ENCODE assay signal across 1 cellular context in the genomic region with DNA sequence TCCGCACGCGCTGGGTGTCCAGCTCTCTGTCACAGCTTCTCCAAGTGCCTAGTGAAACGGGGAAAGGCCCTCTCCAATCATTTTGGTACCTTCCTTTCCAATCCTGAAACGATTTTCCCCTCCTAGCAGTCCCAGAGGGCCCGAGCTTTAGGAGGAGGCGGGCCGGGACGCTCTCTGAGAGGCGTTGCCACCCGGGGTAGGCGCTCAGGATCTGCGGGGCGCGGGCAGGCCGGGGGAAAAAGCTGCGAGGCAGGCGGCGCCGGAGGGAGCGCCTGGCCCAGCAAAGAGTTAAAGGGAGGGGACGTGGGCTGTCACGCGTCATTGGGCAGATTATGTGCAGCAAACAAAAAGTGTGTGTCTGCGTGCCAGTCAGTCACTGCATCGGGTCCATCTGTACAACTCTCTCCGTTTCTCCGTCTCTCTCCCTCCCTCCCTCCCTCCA.
TF ChIP-seq lines count a peak whose summit lies in the region.

A gene (plus strand): TSS at position 372 of the 442 bp plus-strand sequence. CDS start 2,578 bp downstream, outside the sequence.

TF ChIP-seq in H1, 55 proteins besides CTCF, POLR2A, EP300 and RAD21 (continued from another document):
- TF ChIP-seq, protein P1, sequence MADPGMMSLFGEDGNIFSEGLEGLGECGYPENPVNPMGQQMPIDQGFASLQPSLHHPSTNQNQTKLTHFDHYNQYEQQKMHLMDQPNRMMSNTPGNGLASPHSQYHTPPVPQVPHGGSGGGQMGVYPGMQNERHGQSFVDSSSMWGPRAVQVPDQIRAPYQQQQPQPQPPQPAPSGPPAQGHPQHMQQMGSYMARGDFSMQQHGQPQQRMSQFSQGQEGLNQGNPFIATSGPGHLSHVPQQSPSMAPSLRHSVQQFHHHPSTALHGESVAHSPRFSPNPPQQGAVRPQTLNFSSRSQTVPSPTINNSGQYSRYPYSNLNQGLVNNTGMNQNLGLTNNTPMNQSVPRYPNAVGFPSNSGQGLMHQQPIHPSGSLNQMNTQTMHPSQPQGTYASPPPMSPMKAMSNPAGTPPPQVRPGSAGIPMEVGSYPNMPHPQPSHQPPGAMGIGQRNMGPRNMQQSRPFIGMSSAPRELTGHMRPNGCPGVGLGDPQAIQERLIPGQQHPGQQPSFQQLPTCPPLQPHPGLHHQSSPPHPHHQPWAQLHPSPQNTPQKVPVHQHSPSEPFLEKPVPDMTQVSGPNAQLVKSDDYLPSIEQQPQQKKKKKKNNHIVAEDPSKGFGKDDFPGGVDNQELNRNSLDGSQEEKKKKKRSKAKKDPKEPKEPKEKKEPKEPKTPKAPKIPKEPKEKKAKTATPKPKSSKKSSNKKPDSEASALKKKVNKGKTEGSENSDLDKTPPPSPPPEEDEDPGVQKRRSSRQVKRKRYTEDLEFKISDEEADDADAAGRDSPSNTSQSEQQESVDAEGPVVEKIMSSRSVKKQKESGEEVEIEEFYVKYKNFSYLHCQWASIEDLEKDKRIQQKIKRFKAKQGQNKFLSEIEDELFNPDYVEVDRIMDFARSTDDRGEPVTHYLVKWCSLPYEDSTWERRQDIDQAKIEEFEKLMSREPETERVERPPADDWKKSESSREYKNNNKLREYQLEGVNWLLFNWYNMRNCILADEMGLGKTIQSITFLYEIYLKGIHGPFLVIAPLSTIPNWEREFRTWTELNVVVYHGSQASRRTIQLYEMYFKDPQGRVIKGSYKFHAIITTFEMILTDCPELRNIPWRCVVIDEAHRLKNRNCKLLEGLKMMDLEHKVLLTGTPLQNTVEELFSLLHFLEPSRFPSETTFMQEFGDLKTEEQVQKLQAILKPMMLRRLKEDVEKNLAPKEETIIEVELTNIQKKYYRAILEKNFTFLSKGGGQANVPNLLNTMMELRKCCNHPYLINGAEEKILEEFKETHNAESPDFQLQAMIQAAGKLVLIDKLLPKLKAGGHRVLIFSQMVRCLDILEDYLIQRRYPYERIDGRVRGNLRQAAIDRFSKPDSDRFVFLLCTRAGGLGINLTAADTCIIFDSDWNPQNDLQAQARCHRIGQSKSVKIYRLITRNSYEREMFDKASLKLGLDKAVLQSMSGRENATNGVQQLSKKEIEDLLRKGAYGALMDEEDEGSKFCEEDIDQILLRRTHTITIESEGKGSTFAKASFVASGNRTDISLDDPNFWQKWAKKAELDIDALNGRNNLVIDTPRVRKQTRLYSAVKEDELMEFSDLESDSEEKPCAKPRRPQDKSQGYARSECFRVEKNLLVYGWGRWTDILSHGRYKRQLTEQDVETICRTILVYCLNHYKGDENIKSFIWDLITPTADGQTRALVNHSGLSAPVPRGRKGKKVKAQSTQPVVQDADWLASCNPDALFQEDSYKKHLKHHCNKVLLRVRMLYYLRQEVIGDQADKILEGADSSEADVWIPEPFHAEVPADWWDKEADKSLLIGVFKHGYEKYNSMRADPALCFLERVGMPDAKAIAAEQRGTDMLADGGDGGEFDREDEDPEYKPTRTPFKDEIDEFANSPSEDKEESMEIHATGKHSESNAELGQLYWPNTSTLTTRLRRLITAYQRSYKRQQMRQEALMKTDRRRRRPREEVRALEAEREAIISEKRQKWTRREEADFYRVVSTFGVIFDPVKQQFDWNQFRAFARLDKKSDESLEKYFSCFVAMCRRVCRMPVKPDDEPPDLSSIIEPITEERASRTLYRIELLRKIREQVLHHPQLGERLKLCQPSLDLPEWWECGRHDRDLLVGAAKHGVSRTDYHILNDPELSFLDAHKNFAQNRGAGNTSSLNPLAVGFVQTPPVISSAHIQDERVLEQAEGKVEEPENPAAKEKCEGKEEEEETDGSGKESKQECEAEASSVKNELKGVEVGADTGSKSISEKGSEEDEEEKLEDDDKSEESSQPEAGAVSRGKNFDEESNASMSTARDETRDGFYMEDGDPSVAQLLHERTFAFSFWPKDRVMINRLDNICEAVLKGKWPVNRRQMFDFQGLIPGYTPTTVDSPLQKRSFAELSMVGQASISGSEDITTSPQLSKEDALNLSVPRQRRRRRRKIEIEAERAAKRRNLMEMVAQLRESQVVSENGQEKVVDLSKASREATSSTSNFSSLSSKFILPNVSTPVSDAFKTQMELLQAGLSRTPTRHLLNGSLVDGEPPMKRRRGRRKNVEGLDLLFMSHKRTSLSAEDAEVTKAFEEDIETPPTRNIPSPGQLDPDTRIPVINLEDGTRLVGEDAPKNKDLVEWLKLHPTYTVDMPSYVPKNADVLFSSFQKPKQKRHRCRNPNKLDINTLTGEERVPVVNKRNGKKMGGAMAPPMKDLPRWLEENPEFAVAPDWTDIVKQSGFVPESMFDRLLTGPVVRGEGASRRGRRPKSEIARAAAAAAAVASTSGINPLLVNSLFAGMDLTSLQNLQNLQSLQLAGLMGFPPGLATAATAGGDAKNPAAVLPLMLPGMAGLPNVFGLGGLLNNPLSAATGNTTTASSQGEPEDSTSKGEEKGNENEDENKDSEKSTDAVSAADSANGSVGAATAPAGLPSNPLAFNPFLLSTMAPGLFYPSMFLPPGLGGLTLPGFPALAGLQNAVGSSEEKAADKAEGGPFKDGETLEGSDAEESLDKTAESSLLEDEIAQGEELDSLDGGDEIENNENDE (IDR thresholded peaks at IDR 0.05; ENCODE audit: insufficient replicate concordance, low read length): no peak
- TF ChIP-seq RXRA (IDR thresholded peaks at IDR 0.05; ENCODE audit: insufficient read depth, low read depth, low read length) (no peak), KDM4A (IDR thresholded peaks at IDR 0.05; ENCODE audit: low read depth, low read length, severe bottlenecking) (no peak), SP4 (IDR thresholded peaks at IDR 0.05; ENCODE audit: low read length) (no peak), SUZ12 (IDR thresholded peaks at IDR 0.05; ENCODE audit: low read length) (peak; percentile 74), CHD1 (IDR thresholded peaks at IDR 0.05; ENCODE audit: low read depth, low read length) (no peak), CBX5 (IDR thresholded peaks at IDR 0.05; ENCODE audit: low read depth, low read length) (no peak), RNF2 (IDR thresholded peaks at IDR 0.05; ENCODE audit: borderline replicate concordance, low read depth, low read length, missing control alignments, poor library complexity, severe bottlenecking) (peak; percentile 81), EZH2 (IDR thresholded peaks at IDR 0.05; ENCODE audit: low read depth, low read length, severe bottlenecking) (peak; percentile 70), KDM1A (IDR thresholded peaks at IDR 0.05; ENCODE audit: borderline replicate concordance, low read length) (no peak), SIX5 (IDR thresholded peaks at IDR 0.05; ENCODE audit: low read depth, low read length) (no peak)
- TF ChIP-seq, protein P2, sequence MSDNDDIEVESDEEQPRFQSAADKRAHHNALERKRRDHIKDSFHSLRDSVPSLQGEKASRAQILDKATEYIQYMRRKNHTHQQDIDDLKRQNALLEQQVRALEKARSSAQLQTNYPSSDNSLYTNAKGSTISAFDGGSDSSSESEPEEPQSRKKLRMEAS (IDR thresholded peaks at IDR 0.05): no peak
